12 cellular contexts compared by ENCODE assay signal in genomic region chr4:145907827-145908226, GRCh38.
"Had no signal": no experiment of that assay in that cellular context is flagged by ENCODE, and none has a peak within 500 bp of the region (broad histone marks: within the 10 kb centered on the region; RNA-seq: fewer than 3 reads in every experiment).

No MANE protein-coding gene starts in this region.

- H3K36me3 ChIP-seq: tibial nerve, vagina had no signal

- H3K27me3 Mint-ChIP-seq: activated CD4-positive, alpha-beta memory T cell treated with anti-CD3 and anti-CD28 coated beads, Interleukin-2, amount 10 ng/mL, durations not matched to agents 7 days and 5 days; activated CD4-positive, alpha-beta T cell treated with anti-CD3 and anti-CD28 coated beads for 36 hours; activated naive CD8-positive, alpha-beta T cell treated with anti-CD3 and anti-CD28 coated beads, Interleukin-2, amount 10 ng/mL, durations not matched to agents 7 days and 5 days had no signal

- H3K4me3 ChIP-seq: gastroesophageal sphincter, smooth muscle cell, tibial nerve, vagina had no signal

- H3K4me2 ChIP-seq: smooth muscle cell had no signal

- H3K4me1 Mint-ChIP-seq: activated CD4-positive, alpha-beta memory T cell treated with anti-CD3 and anti-CD28 coated beads, Interleukin-2, amount 10 ng/mL, durations not matched to agents 7 days and 5 days had no signal

- H3K9me3 ChIP-seq: gastroesophageal sphincter, tibial nerve, vagina had no signal

- H3K27ac Mint-ChIP-seq: activated CD4-positive, alpha-beta memory T cell treated with anti-CD3 and anti-CD28 coated beads, Interleukin-2, amount 10 ng/mL, durations not matched to agents 7 days and 5 days; activated CD4-positive, alpha-beta T cell treated with anti-CD3 and anti-CD28 coated beads for 36 hours; activated naive CD8-positive, alpha-beta T cell treated with anti-CD3 and anti-CD28 coated beads, Interleukin-2, amount 10 ng/mL, durations not matched to agents 7 days and 5 days; activated T-cell treated with anti-CD3 and anti-CD28 coated beads, Interleukin-2, amount 50 U/mL, for 72 hours; stimulated activated effector memory CD8-positive, alpha-beta T cell treated with anti-CD3 and anti-CD28 coated beads, Interleukin-12 subunit alpha, Interleukin-12 subunit beta, amount 100 ng/mL, for 72 hours had no signal

- H3K9me3 Mint-ChIP-seq: activated CD4-positive, alpha-beta memory T cell treated with anti-CD3 and anti-CD28 coated beads, Interleukin-2, amount 10 ng/mL, durations not matched to agents 7 days and 5 days; activated naive CD8-positive, alpha-beta T cell treated with anti-CD3 and anti-CD28 coated beads, Interleukin-2, amount 10 ng/mL, durations not matched to agents 7 days and 5 days; activated T-cell treated with anti-CD3 and anti-CD28 coated beads, Interleukin-2, amount 50 U/mL, for 72 hours; stimulated activated effector memory CD8-positive, alpha-beta T cell treated with anti-CD3 and anti-CD28 coated beads, Interleukin-12 subunit alpha, Interleukin-12 subunit beta, amount 100 ng/mL, for 72 hours had no signal

- DNase-seq: activated CD4-positive, alpha-beta memory T cell treated with anti-CD3 and anti-CD28 coated beads, Interleukin-2, amount 10 ng/mL, durations not matched to agents 7 days and 5 days; activated CD4-positive, alpha-beta T cell treated with anti-CD3 and anti-CD28 coated beads for 36 hours; activated gamma-delta T cell treated with Interleukin-2 at 50 U/mL for 16 hours; activated naive CD8-positive, alpha-beta T cell treated with anti-CD3 and anti-CD28 coated beads, Interleukin-2, amount 10 ng/mL, durations not matched to agents 7 days and 5 days; activated T-cell treated with anti-CD3 and anti-CD28 coated beads, Interleukin-2, amount 50 U/mL, for 72 hours; aorta; kidney glomerular epithelial cell had no signal

- H3K4me3 Mint-ChIP-seq: activated CD4-positive, alpha-beta memory T cell treated with anti-CD3 and anti-CD28 coated beads, Interleukin-2, amount 10 ng/mL, durations not matched to agents 7 days and 5 days; activated CD4-positive, alpha-beta T cell treated with anti-CD3 and anti-CD28 coated beads for 36 hours; activated naive CD8-positive, alpha-beta T cell treated with anti-CD3 and anti-CD28 coated beads, Interleukin-2, amount 10 ng/mL, durations not matched to agents 7 days and 5 days; activated T-cell treated with anti-CD3 and anti-CD28 coated beads, Interleukin-2, amount 50 U/mL, for 72 hours; stimulated activated effector memory CD8-positive, alpha-beta T cell treated with anti-CD3 and anti-CD28 coated beads, Interleukin-12 subunit alpha, Interleukin-12 subunit beta, amount 100 ng/mL, for 72 hours had no signal

- H3K27me3 ChIP-seq: gastroesophageal sphincter, tibial nerve, vagina had no signal

- H3K27ac ChIP-seq: gastroesophageal sphincter, tibial nerve, vagina had no signal
